In the genomic region with DNA sequence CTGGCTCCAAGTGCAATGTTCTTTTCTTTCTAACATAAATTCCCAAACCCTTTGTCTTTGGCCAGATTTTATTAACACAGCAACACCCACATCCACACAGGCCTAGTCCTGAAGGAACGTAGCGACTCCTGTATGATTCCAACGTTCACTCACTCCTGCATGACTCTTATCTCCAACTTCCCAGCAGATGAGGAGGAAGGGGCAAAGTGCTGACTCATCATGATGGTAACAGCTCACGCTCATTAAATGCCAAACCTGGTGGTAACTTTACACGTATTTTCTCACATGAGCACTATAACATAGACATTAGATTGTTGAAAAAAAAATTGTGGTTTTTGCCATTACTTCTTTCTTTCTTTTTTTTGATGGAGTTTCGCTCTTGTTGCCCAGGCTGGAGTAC, we compare ENCODE assay signal across 1 cellular context.
TF ChIP-seq lines count a peak whose summit lies in the region.

No MANE protein-coding gene starts in this region.

TF ChIP-seq in HCT116, 20 proteins besides CTCF, POLR2A, EP300 and RAD21 (continued from another document):
- TF ChIP-seq, protein P1, sequence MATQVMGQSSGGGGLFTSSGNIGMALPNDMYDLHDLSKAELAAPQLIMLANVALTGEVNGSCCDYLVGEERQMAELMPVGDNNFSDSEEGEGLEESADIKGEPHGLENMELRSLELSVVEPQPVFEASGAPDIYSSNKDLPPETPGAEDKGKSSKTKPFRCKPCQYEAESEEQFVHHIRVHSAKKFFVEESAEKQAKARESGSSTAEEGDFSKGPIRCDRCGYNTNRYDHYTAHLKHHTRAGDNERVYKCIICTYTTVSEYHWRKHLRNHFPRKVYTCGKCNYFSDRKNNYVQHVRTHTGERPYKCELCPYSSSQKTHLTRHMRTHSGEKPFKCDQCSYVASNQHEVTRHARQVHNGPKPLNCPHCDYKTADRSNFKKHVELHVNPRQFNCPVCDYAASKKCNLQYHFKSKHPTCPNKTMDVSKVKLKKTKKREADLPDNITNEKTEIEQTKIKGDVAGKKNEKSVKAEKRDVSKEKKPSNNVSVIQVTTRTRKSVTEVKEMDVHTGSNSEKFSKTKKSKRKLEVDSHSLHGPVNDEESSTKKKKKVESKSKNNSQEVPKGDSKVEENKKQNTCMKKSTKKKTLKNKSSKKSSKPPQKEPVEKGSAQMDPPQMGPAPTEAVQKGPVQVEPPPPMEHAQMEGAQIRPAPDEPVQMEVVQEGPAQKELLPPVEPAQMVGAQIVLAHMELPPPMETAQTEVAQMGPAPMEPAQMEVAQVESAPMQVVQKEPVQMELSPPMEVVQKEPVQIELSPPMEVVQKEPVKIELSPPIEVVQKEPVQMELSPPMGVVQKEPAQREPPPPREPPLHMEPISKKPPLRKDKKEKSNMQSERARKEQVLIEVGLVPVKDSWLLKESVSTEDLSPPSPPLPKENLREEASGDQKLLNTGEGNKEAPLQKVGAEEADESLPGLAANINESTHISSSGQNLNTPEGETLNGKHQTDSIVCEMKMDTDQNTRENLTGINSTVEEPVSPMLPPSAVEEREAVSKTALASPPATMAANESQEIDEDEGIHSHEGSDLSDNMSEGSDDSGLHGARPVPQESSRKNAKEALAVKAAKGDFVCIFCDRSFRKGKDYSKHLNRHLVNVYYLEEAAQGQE (IDR thresholded peaks at IDR 0.05; ENCODE audit: low read depth), result no peak
- TF ChIP-seq SRF (IDR thresholded peaks at IDR 0.05; ENCODE audit: low read depth) (no peak), EGR1 (IDR thresholded peaks at IDR 0.05; ENCODE audit: low read depth) (no peak), EZH2phosphoT487 (IDR thresholded peaks at IDR 0.05; ENCODE audit: borderline replicate concordance) (no peak), FOSL1 (IDR thresholded peaks at IDR 0.05; ENCODE audit: low read depth) (no peak), SP1 (IDR thresholded peaks at IDR 0.05; ENCODE audit: low read depth) (no peak), YY1 (IDR thresholded peaks at IDR 0.05; ENCODE audit: extremely low read depth, insufficient replicate concordance, low read depth, low read length) (no peak), CBX3 (IDR thresholded peaks at IDR 0.05; ENCODE audit: low read depth) (no peak), ZNF274 (IDR thresholded peaks at IDR 0.05; ENCODE audit: low read depth, low read length) (no peak), ZFX (IDR thresholded peaks at IDR 0.05) (no peak), SIN3A (IDR thresholded peaks at IDR 0.05; ENCODE audit: low read depth) (no peak)
- TF ChIP-seq, protein P2, sequence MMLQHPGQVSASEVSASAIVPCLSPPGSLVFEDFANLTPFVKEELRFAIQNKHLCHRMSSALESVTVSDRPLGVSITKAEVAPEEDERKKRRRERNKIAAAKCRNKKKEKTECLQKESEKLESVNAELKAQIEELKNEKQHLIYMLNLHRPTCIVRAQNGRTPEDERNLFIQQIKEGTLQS (IDR thresholded peaks at IDR 0.05), result no peak
TF ChIP-seq in HCT116: peak in this region for 0.
